In genomic region chr5:220008-220407, GRCh38 we compare ENCODE assay signal across 8 cellular contexts. TPM values are rescaled to one million over a fixed set of nuclear protein-coding genes. Genes with fewer than 3 reads are reported as not detected.
A peak's percentile ranks its signal among the peaks of the same experiment; 100 is the strongest.
DNase-seq lines count a peak whose midpoint lies in the region; ATAC-seq, FAIRE-seq and TF ChIP-seq lines count a peak whose summit lies in the region.

No MANE protein-coding gene starts in this region.

- ATAC-seq in naive thymus-derived CD4-positive, alpha-beta T cell = peak; percentile 20

- no peak overlapping the region for H3K14ac ChIP-seq in neuronal stem cell (ENCODE audit: low read length)

- H3K9ac ChIP-seq in astrocyte (ENCODE audit: low read length) (peak overlapping the region; percentile 92), neuronal stem cell (ENCODE audit: low read depth, low read length, poor library complexity) (no peak overlapping the region)

- peaks cover 6% of the 10 kb centered on the region for H3K36me3 ChIP-seq in CD8-positive, alpha-beta memory T cell (ENCODE audit: insufficient read depth, low read length)
- H3K36me3 ChIP-seq in astrocyte (ENCODE audit: insufficient read depth, low read length) (peaks cover 3% of the 10 kb centered on the region), neuronal stem cell (replicated peaks in 1 of 2; ENCODE audit: control insufficient read depth in 2 of 2, insufficient read depth in 2 of 2, low read length in 2 of 2) (peaks cover 9 to 33% of the 10 kb centered on the region in 2 donors)
- peaks cover 5 to 20% (median 9%) of the 10 kb centered on the region in 3 experiments for H3K36me3 ChIP-seq in naive thymus-derived CD4-positive, alpha-beta T cell (ENCODE audit: control insufficient read depth in 2 of 3, insufficient read depth in 3 of 3, low read length in 3 of 3)

- peak overlapping the region; percentile 94 to 98 (median 97) for H3K4me3 Mint-ChIP-seq in CD8-positive, alpha-beta memory T cell
- H3K4me3 Mint-ChIP-seq in astrocyte (ENCODE audit: unreplicated experiment) = peak overlapping the region; percentile 98
- peak overlapping the region; percentile 93 to 97 (median 96) for H3K4me3 Mint-ChIP-seq in naive thymus-derived CD4-positive, alpha-beta T cell

- no peak overlapping the region for H2BK15ac ChIP-seq in neuronal stem cell (ENCODE audit: low read length)

- H3K9me3 Mint-ChIP-seq in CD8-positive, alpha-beta memory T cell = peaks cover 0 to 2% (median 0%) of the 10 kb centered on the region in 5 donors
- H3K9me3 Mint-ChIP-seq in astrocyte (ENCODE audit: unreplicated experiment) = no peaks in the 10 kb centered on the region
- H3K9me3 Mint-ChIP-seq in naive thymus-derived CD4-positive, alpha-beta T cell = peaks cover 0 to 1% (median 0%) of the 10 kb centered on the region in 11 donors

- H3K27me3 ChIP-seq in CD8-positive, alpha-beta memory T cell (ENCODE audit: insufficient read depth, low read length, poor library complexity, severe bottlenecking) = no peaks in the 10 kb centered on the region
- no peaks in the 10 kb centered on the region for H3K27me3 ChIP-seq in astrocyte (ENCODE audit: insufficient read depth, low read length)
- H3K27me3 ChIP-seq in naive thymus-derived CD4-positive, alpha-beta T cell (ENCODE audit: control insufficient read depth in 2 of 2, insufficient read depth in 2 of 2, low read length in 2 of 2) = no peaks in the 10 kb centered on the region
- H3K27me3 ChIP-seq in neuronal stem cell (ENCODE audit: control insufficient read depth in 3 of 3, insufficient read depth in 3 of 3, low read depth in 1 of 3, low read length in 3 of 3) = no peaks in the 10 kb centered on the region

- H2BK5ac ChIP-seq in neuronal stem cell (ENCODE audit: low read length) = no peak overlapping the region

- H3K4me1 ChIP-seq in CD8-positive, alpha-beta memory T cell (ENCODE audit: insufficient read depth, low read length) = peaks cover 17% of the 10 kb centered on the region
- H3K4me1 ChIP-seq in astrocyte (ENCODE audit: insufficient read depth, low read length) = peaks cover 20% of the 10 kb centered on the region
- peaks cover 13 to 14% of the 10 kb centered on the region in 2 donors for H3K4me1 ChIP-seq in naive thymus-derived CD4-positive, alpha-beta T cell (ENCODE audit: control insufficient read depth in 2 of 2, insufficient read depth in 2 of 2, low read length in 2 of 2)
- H3K4me1 ChIP-seq in neuronal stem cell (ENCODE audit: control insufficient read depth in 2 of 2, insufficient read depth in 1 of 2, low read depth in 1 of 2, low read length in 2 of 2) = peaks cover 3 to 8% of the 10 kb centered on the region in 2 donors

- H3K18ac ChIP-seq in neuronal stem cell (ENCODE audit: low read length) = no peak overlapping the region

- H3K4ac ChIP-seq in neuronal stem cell (ENCODE audit: low read length) = no peak overlapping the region

- peaks cover 60% of the 10 kb centered on the region for H4K20me1 ChIP-seq in astrocyte (ENCODE audit: insufficient read depth, low read length)

- H3K79me2 ChIP-seq in astrocyte (ENCODE audit: insufficient read depth, low read length) = peaks cover 80% of the 10 kb centered on the region

- H2BK120ac ChIP-seq in neuronal stem cell (ENCODE audit: low read depth, low read length) = no peak overlapping the region

- peak overlapping the region; percentile 94 to 100 (median 96) for H3K27ac Mint-ChIP-seq in CD8-positive, alpha-beta memory T cell
- no peak overlapping the region for H3K27ac Mint-ChIP-seq in astrocyte (ENCODE audit: unreplicated experiment)
- H3K27ac Mint-ChIP-seq in naive thymus-derived CD4-positive, alpha-beta T cell = peak overlapping the region; percentile 87 to 96 (median 94)

- H3K9me3 ChIP-seq in CD8-positive, alpha-beta memory T cell (ENCODE audit: low read length) = no peaks in the 10 kb centered on the region
- H3K9me3 ChIP-seq in astrocyte (ENCODE audit: insufficient read depth, low read depth, low read length) (no peaks in the 10 kb centered on the region), neuronal stem cell (replicated peaks in 1 of 2; ENCODE audit: control insufficient read depth in 2 of 2, insufficient read depth in 1 of 2, low read depth in 1 of 2, low read length in 2 of 2) (no peaks in the 10 kb centered on the region)
- H3K9me3 ChIP-seq in naive thymus-derived CD4-positive, alpha-beta T cell (ENCODE audit: control insufficient read depth in 2 of 3, low read length in 3 of 3) = no peaks in the 10 kb centered on the region

- H3K4me2 ChIP-seq in astrocyte (ENCODE audit: low read length) = peak overlapping the region; percentile 92
- H3K4me2 ChIP-seq in neuronal stem cell (ENCODE audit: insufficient read depth, low read length, poor library complexity, severe bottlenecking) = no peak overlapping the region

- no peak overlapping the region for H4K8ac ChIP-seq in neuronal stem cell (ENCODE audit: low read depth, low read length)

- H3K79me1 ChIP-seq in neuronal stem cell (ENCODE audit: low read depth, low read length) = peaks cover 4% of the 10 kb centered on the region

- H3K27me3 Mint-ChIP-seq in CD8-positive, alpha-beta memory T cell = peaks cover 0 to 1% of the 10 kb centered on the region in 2 donors
- H3K27me3 Mint-ChIP-seq in astrocyte (ENCODE audit: low read depth, unreplicated experiment) = no peaks in the 10 kb centered on the region
- peaks cover 0 to 2% (median 0%) of the 10 kb centered on the region in 5 donors for H3K27me3 Mint-ChIP-seq in naive thymus-derived CD4-positive, alpha-beta T cell

- FAIRE-seq in astrocyte (lab: Jason Lieb, UNC) = no peak

- H3K4me1 Mint-ChIP-seq in CD8-positive, alpha-beta memory T cell = peaks cover 41 to 58% (median 55%) of the 10 kb centered on the region in 3 donors
- peaks cover 26% of the 10 kb centered on the region for H3K4me1 Mint-ChIP-seq in astrocyte (ENCODE audit: low read depth, unreplicated experiment)
- peaks cover 39 to 64% (median 51%) of the 10 kb centered on the region in 7 donors for H3K4me1 Mint-ChIP-seq in naive thymus-derived CD4-positive, alpha-beta T cell

- H2BK12ac ChIP-seq in neuronal stem cell (ENCODE audit: low read length) = no peak overlapping the region

- H3K23ac ChIP-seq in neuronal stem cell (ENCODE audit: low read depth, low read length, poor library complexity) = no peak overlapping the region

- CTCF ChIA-PET in CD8-positive, alpha-beta memory T cell (lab: Charles Lee) = interaction anchor here (1.1 to 1.6 kb wide), 2 partner anchors 12 to 31 kb away, joined by 3 to 5 read pairs; no protein-coding TSS in a partner anchor
- CTCF ChIA-PET in naive thymus-derived CD4-positive, alpha-beta T cell (lab: Charles Lee) = interaction anchor here (0.7 kb wide), 1 partner anchor 12 kb away, joined by 4 read pairs; no protein-coding TSS in a partner anchor

- H2AK5ac ChIP-seq in neuronal stem cell (ENCODE audit: low read depth, low read length) = no peak overlapping the region

- no CpG with 5 or more reads among the region's 3 CpGs for WGBS in neuronal stem cell (ENCODE audit: extremely low coverage in 2 of 2, insufficient read length in 2 of 2, insufficient replicate concordance in 1 of 2), 2 donors

- H3K27ac ChIP-seq in CD8-positive, alpha-beta memory T cell (ENCODE audit: low read depth, low read length) = peak overlapping the region; percentile 73
- H3K27ac ChIP-seq in astrocyte (ENCODE audit: low read depth, low read length) = peak overlapping the region; percentile 82
- peak overlapping the region; percentile 92 for H3K27ac ChIP-seq in naive thymus-derived CD4-positive, alpha-beta T cell (ENCODE audit: low read depth, low read length)
- no peak overlapping the region for H3K27ac ChIP-seq in neuronal stem cell (replicated peaks; ENCODE audit: low read length)

- H2AFZ ChIP-seq in astrocyte (ENCODE audit: low read depth, low read length) (no peak overlapping the region), neuronal stem cell (ENCODE audit: low read length) (no peak overlapping the region)

- POLR2A ChIA-PET in CD8-positive, alpha-beta memory T cell (lab: Charles Lee) = interaction anchor here (1.2 to 3.1 kb wide), 2 partner anchors 29 to 51 kb away, joined by 4 to 28 read pairs; partner anchors contain the start of genes LRRC14B and PDCD6
- POLR2A ChIA-PET in naive thymus-derived CD4-positive, alpha-beta T cell (lab: Charles Lee) = interaction anchor here (0.5 to 3.8 kb wide), 4 partner anchors 26 to 1581 kb away, joined by 3 to 27 read pairs (median 6); partner anchors contain the start of genes LRRC14B and PDCD6

- peak in 2 of 5 donors; percentile 38 to 43 for DNase-seq in CD8-positive, alpha-beta memory T cell
- no peak for DNase-seq in HFF-Myc (ENCODE audit: extremely low read depth, low read depth)
- no peak for DNase-seq in astrocyte (ENCODE audit: low read depth)
- peak in 7 of 9 donors; percentile 31 to 54 (median 41) for DNase-seq in naive thymus-derived CD4-positive, alpha-beta T cell
- DNase-seq in SW480 (ENCODE audit: low spot score) = no peak
- DNase-seq in neuronal stem cell (ENCODE audit: low spot score) = no peak
- no peak for DNase-seq in NCI-H2081 (lab: John Stamatoyannopoulos, UW)
- no peak for DNase-seq in NCI-H2171 treated with DMSO at 0.1 percent for 48 hours (lab: John Stamatoyannopoulos, UW)

- H4K91ac ChIP-seq in neuronal stem cell (ENCODE audit: low read depth, low read length, poor library complexity) = no peak overlapping the region

- TF ChIP-seq CTCF in HFF-Myc (IDR thresholded peaks at IDR 0.05; ENCODE audit: low read depth, low read length, missing control alignments) (no peak), astrocyte (IDR thresholded peaks at IDR 0.05; ENCODE audit: insufficient read depth, low read depth, low read length) (no peak)

- H3K36me3 Mint-ChIP-seq in CD8-positive, alpha-beta memory T cell = peaks cover 0 to 49% (median 0%) of the 10 kb centered on the region in 3 donors
- H3K36me3 Mint-ChIP-seq in astrocyte (ENCODE audit: low read depth, unreplicated experiment) = peaks cover 3% of the 10 kb centered on the region
- H3K36me3 Mint-ChIP-seq in naive thymus-derived CD4-positive, alpha-beta T cell = peaks cover 0 to 19% (median 8%) of the 10 kb centered on the region in 5 donors

- intact Hi-C loops in naive thymus-derived CD4-positive, alpha-beta T cell (cut with micrococcal nuclease) = loop anchor here in 1 of 2 donors (1.0 kb wide), 1 partner anchor 51 kb away; the partner anchor contains the start of gene PDCD6

- peak overlapping the region; percentile 79 for H3K4me3 ChIP-seq in CD8-positive, alpha-beta memory T cell (ENCODE audit: low read length)
- peak overlapping the region; percentile 93 for H3K4me3 ChIP-seq in HFF-Myc (replicated peaks; ENCODE audit: low read depth, low read length)
- peak overlapping the region; percentile 89 for H3K4me3 ChIP-seq in astrocyte (ENCODE audit: insufficient read depth, low read depth, low read length)
- peak overlapping the region; percentile 65 for H3K4me3 ChIP-seq in naive thymus-derived CD4-positive, alpha-beta T cell (ENCODE audit: low read length)
- no peak overlapping the region for H3K4me3 ChIP-seq in neuronal stem cell (ENCODE audit: low read length in 2 of 2)

RNA-seq across cellular contexts. Expression of gene SDHA, which starts 1.9 kb away (rescaled TPM):
- total RNA-seq in CD8-positive, alpha-beta memory T cell = 100 to 1,000 TPM; 168 to 171 TPM
- polyA plus RNA-seq in CD8-positive, alpha-beta memory T cell = 237 TPM
- total RNA-seq in astrocyte = 91.7 and 102 TPM in 2 replicates
- total RNA-seq in naive thymus-derived CD4-positive, alpha-beta T cell = 100 to 1,000 TPM; 120 to 180 (median 148) TPM
- polyA plus RNA-seq in naive thymus-derived CD4-positive, alpha-beta T cell = 100 to 1,000 TPM; 185 to 205 TPM
- polyA plus RNA-seq in neuronal stem cell (2013, experiment 1 of 2) = 60.5 TPM
- polyA plus RNA-seq in neuronal stem cell (2013, experiment 2 of 2) = 67.5 TPM

RNA-seq across cellular contexts. Expression of gene CCDC127, which starts 2.1 kb away (rescaled TPM):
- 1 to 10 TPM; 7.2 to 8.3 TPM for total RNA-seq in CD8-positive, alpha-beta memory T cell
- 5.3 TPM for polyA plus RNA-seq in CD8-positive, alpha-beta memory T cell
- total RNA-seq in astrocyte = 5.6 and 8.8 TPM in 2 replicates
- total RNA-seq in naive thymus-derived CD4-positive, alpha-beta T cell = 1 to 10 TPM; 2.9 to 9.7 (median 6.5) TPM
- 1 to 10 TPM; 5.2 to 5.6 TPM for polyA plus RNA-seq in naive thymus-derived CD4-positive, alpha-beta T cell
- 5.2 TPM for polyA plus RNA-seq in neuronal stem cell (2013, experiment 1 of 2)
- polyA plus RNA-seq in neuronal stem cell (2013, experiment 2 of 2) = 5.1 TPM

RNA-seq across cellular contexts. Expression of gene LRRC14B, which starts 28.7 kb away (rescaled TPM):
- total RNA-seq in CD8-positive, alpha-beta memory T cell = not detected
- polyA plus RNA-seq in CD8-positive, alpha-beta memory T cell = not detected
- total RNA-seq in astrocyte = not detected in 2 replicates
- total RNA-seq in naive thymus-derived CD4-positive, alpha-beta T cell = not detected
- polyA plus RNA-seq in naive thymus-derived CD4-positive, alpha-beta T cell = under 1 TPM in 1 of 2 donors, not detected in 1; 0.51 TPM
- 0.03 TPM for polyA plus RNA-seq in neuronal stem cell (2013, experiment 1 of 2)
- not detected for polyA plus RNA-seq in neuronal stem cell (2013, experiment 2 of 2)

RNA-seq across cellular contexts. Expression of gene PDCD6, which starts 51.4 kb away (rescaled TPM):
- total RNA-seq in CD8-positive, alpha-beta memory T cell = 100 to 1,000 TPM in 1 of 2 experiments, 10 to 100 TPM in 1; 100.0 to 105 TPM
- 194 TPM for polyA plus RNA-seq in CD8-positive, alpha-beta memory T cell
- total RNA-seq in astrocyte = 99.1 and 99.6 TPM in 2 replicates
- 10 to 100 TPM; 53.1 to 95.3 (median 83.7) TPM for total RNA-seq in naive thymus-derived CD4-positive, alpha-beta T cell
- 100 to 1,000 TPM; 198 to 224 TPM for polyA plus RNA-seq in naive thymus-derived CD4-positive, alpha-beta T cell
- polyA plus RNA-seq in neuronal stem cell (2013, experiment 1 of 2) = 55.8 TPM
- 53.8 TPM for polyA plus RNA-seq in neuronal stem cell (2013, experiment 2 of 2)

Comparison
In these comparisons a context has a peak if more than half of its experiments do, and no peak if none do; other contexts are left out.
1. DNase-seq: peak in naive thymus-derived CD4-positive, alpha-beta T cell (7 of 9); none in HFF-Myc (single experiment), astrocyte (single experiment), SW480 (single experiment), neuronal stem cell (single experiment), NCI-H2081 (0 of 2) and NCI-H2171 treated with DMSO at 0.1 percent for 48 hours (single experiment).
2. H3K4me3 ChIP-seq: peak in CD8-positive, alpha-beta memory T cell (single experiment), HFF-Myc (single experiment), astrocyte (single experiment) and naive thymus-derived CD4-positive, alpha-beta T cell (single experiment); none in neuronal stem cell (0 of 2).
3. Peak in every context shown above with its lines, with median percentiles within 50 percentile points of each other: H3K4me3 Mint-ChIP-seq.